Comparison of ENCODE assay signal across 31 cellular contexts in genomic region chr15:61318802-61319201, GRCh38.
"Had no signal": no experiment of that assay in that cellular context is flagged by ENCODE, and none has a peak within 500 bp of the region (broad histone marks: within the 10 kb centered on the region; RNA-seq: fewer than 3 reads in every experiment).

No MANE protein-coding gene starts in this region.

- H3K36me3 ChIP-seq: brain microvascular endothelial cell, esophagus muscularis mucosa, gastrocnemius medialis, heart right ventricle had no signal

- H3K9me3 ChIP-seq: esophagus muscularis mucosa, gastrocnemius medialis, heart right ventricle had no signal

- DNase-seq: activated CD4-positive, alpha-beta memory T cell treated with anti-CD3 and anti-CD28 coated beads for 36 hours; activated CD4-positive, alpha-beta T cell treated with anti-CD3 and anti-CD28 coated beads for 36 hours; activated CD4-positive, alpha-beta T cell treated with anti-CD3 and anti-CD28 coated beads, Interleukin-2, amount 10 ng/mL, durations not matched to agents 24 days and 14 days; activated CD4-positive, CD25-positive, alpha-beta regulatory T cell; activated CD4-positive, CD25-positive, alpha-beta regulatory T cell treated with anti-CD3 and anti-CD28 coated beads, Interleukin-2, amount 50 U/mL, for 72 hours; activated CD8-positive, alpha-beta memory T cell treated with anti-CD3 and anti-CD28 coated beads, Interleukin-2, amount 10 ng/mL, durations not matched to agents 7 days and 5 days; activated CD8-positive, alpha-beta memory T cell treated with anti-CD3 and anti-CD28 coated beads, Interleukin-2, amount 50 U/mL, for 4 hours; activated CD8-positive, alpha-beta T cell treated with anti-CD3 and anti-CD28 coated beads, Interleukin-2, amount 10 ng/mL, durations not matched to agents 7 days and 5 days; activated effector memory CD4-positive, alpha-beta T cell treated with anti-CD3 and anti-CD28 coated beads, Interleukin-2, amount 50 U/mL, for 16 hours; activated naive CD4-positive, alpha-beta T cell treated with anti-CD3 and anti-CD28 coated beads for 36 hours; activated naive CD8-positive, alpha-beta T cell treated with anti-CD3 and anti-CD28 coated beads for 36 hours; activated T-cell treated with anti-CD3 and anti-CD28 coated beads, Interleukin-2, amount 50 U/mL, for 1 hour; activated T-cell treated with anti-CD3 and anti-CD28 coated beads, Interleukin-2, amount 50 U/mL, for 48 hours; anterior cingulate cortex; brain microvascular endothelial cell; dorsolateral prefrontal cortex; effector memory CD4-positive, alpha-beta T cell; erythroblast; foreskin keratinocyte; gastrocnemius medialis; heart right ventricle; T-helper 2 cell had no signal

- H3K27me3 Mint-ChIP-seq: dendritic cell treated with granulocyte-macrophage colony-stimulating factor and Interleukin-4, amounts not matched to agents 40 ng/mL and 50 ng/mL, for 4 days had no signal

- FAIRE-seq: astrocyte, bronchial epithelial cell had no signal

- H3K36me3 Mint-ChIP-seq: activated CD4-positive, alpha-beta memory T cell treated with anti-CD3 and anti-CD28 coated beads for 36 hours; activated CD8-positive, alpha-beta memory T cell treated with anti-CD3 and anti-CD28 coated beads, Interleukin-2, amount 10 ng/mL, durations not matched to agents 7 days and 5 days; activated naive CD4-positive, alpha-beta T cell treated with anti-CD3 and anti-CD28 coated beads, Interleukin-2, amount 50 U/mL, for 24 hours; activated naive CD8-positive, alpha-beta T cell treated with anti-CD3 and anti-CD28 coated beads for 36 hours had no signal

- H3K4me3 ChIP-seq: coronary artery, dorsolateral prefrontal cortex, esophagus muscularis mucosa, gastrocnemius medialis, heart right ventricle had no signal

- H3K4me1 Mint-ChIP-seq: activated CD4-positive, alpha-beta T cell treated with anti-CD3 and anti-CD28 coated beads for 36 hours; activated CD4-positive, alpha-beta T cell treated with anti-CD3 and anti-CD28 coated beads, Interleukin-2, amount 10 ng/mL, durations not matched to agents 24 days and 14 days; activated CD8-positive, alpha-beta memory T cell treated with anti-CD3 and anti-CD28 coated beads, Interleukin-2, amount 10 ng/mL, durations not matched to agents 7 days and 5 days; activated naive CD4-positive, alpha-beta T cell treated with anti-CD3 and anti-CD28 coated beads, Interleukin-2, amount 50 U/mL, for 24 hours; activated naive CD8-positive, alpha-beta T cell treated with anti-CD3 and anti-CD28 coated beads for 36 hours; central memory CD8-positive, alpha-beta T cell had no signal

- H3K27ac ChIP-seq: brain microvascular endothelial cell, coronary artery, dorsolateral prefrontal cortex, esophagus muscularis mucosa, foreskin keratinocyte, gastrocnemius medialis, heart right ventricle had no signal

- H3K27ac Mint-ChIP-seq: activated CD4-positive, alpha-beta memory T cell treated with anti-CD3 and anti-CD28 coated beads for 36 hours; activated CD4-positive, alpha-beta T cell treated with anti-CD3 and anti-CD28 coated beads for 36 hours; activated CD4-positive, alpha-beta T cell treated with anti-CD3 and anti-CD28 coated beads, Interleukin-2, amount 10 ng/mL, durations not matched to agents 24 days and 14 days; activated CD8-positive, alpha-beta memory T cell treated with anti-CD3 and anti-CD28 coated beads, Interleukin-2, amount 10 ng/mL, durations not matched to agents 7 days and 5 days; activated CD8-positive, alpha-beta T cell treated with anti-CD3 and anti-CD28 coated beads, Interleukin-2, amount 10 ng/mL, durations not matched to agents 7 days and 5 days; activated naive CD4-positive, alpha-beta T cell treated with anti-CD3 and anti-CD28 coated beads for 36 hours; activated naive CD4-positive, alpha-beta T cell treated with anti-CD3 and anti-CD28 coated beads, Interleukin-2, amount 50 U/mL, for 24 hours; activated naive CD8-positive, alpha-beta T cell treated with anti-CD3 and anti-CD28 coated beads for 36 hours; activated T-helper 1 cell treated with anti-CD3 and anti-CD28 coated beads, Interleukin-12 subunit alpha, Interleukin-12 subunit beta, Interleukin-2, Interleukin-4 antibody, amounts not matched to agents 30 ng/mL and 10 ng/mL and 1 ng/mL, durations not matched to agents 14 hours and 24 hours and 36 hours; activated T-helper 2 cell treated with anti-CD3 and anti-CD28 coated beads, Interferon-gamma antibody, Interleukin-2, Interleukin-4, amounts not matched to agents 10 μg/mL and 5 μg/mL and 100 μg/mL, durations not matched to agents 14 hours and 24 hours and 36 hours; dendritic cell treated with granulocyte-macrophage colony-stimulating factor and Interleukin-4, amounts not matched to agents 40 ng/mL and 50 ng/mL, for 4 days had no signal

- ATAC-seq: activated CD4-positive, alpha-beta T cell treated with anti-CD3 and anti-CD28 coated beads for 36 hours; activated CD8-positive, alpha-beta memory T cell treated with anti-CD3 and anti-CD28 coated beads, Interleukin-2, amount 10 ng/mL, durations not matched to agents 7 days and 5 days; activated CD8-positive, alpha-beta T cell treated with anti-CD3 and anti-CD28 coated beads, Interleukin-2, amount 10 ng/mL, durations not matched to agents 7 days and 5 days; foreskin keratinocyte; heart right ventricle had no signal

- H3K4me1 ChIP-seq: esophagus muscularis mucosa, foreskin keratinocyte, gastrocnemius medialis, heart right ventricle had no signal

- H3K9me3 Mint-ChIP-seq: activated CD4-positive, alpha-beta memory T cell treated with anti-CD3 and anti-CD28 coated beads for 36 hours; activated T-helper 2 cell treated with anti-CD3 and anti-CD28 coated beads, Interferon-gamma antibody, Interleukin-2, Interleukin-4, amounts not matched to agents 10 μg/mL and 5 μg/mL and 100 μg/mL, durations not matched to agents 14 hours and 24 hours and 36 hours; central memory CD8-positive, alpha-beta T cell had no signal

- H3K27me3 ChIP-seq: brain microvascular endothelial cell, esophagus muscularis mucosa, foreskin keratinocyte had no signal

- H3K4me3 Mint-ChIP-seq: activated CD4-positive, alpha-beta memory T cell treated with anti-CD3 and anti-CD28 coated beads for 36 hours; activated CD4-positive, alpha-beta T cell treated with anti-CD3 and anti-CD28 coated beads for 36 hours; activated CD4-positive, alpha-beta T cell treated with anti-CD3 and anti-CD28 coated beads, Interleukin-2, amount 10 ng/mL, durations not matched to agents 24 days and 14 days; activated CD8-positive, alpha-beta memory T cell treated with anti-CD3 and anti-CD28 coated beads, Interleukin-2, amount 10 ng/mL, durations not matched to agents 7 days and 5 days; activated CD8-positive, alpha-beta T cell treated with anti-CD3 and anti-CD28 coated beads, Interleukin-2, amount 10 ng/mL, durations not matched to agents 7 days and 5 days; activated naive CD4-positive, alpha-beta T cell treated with anti-CD3 and anti-CD28 coated beads for 36 hours; activated naive CD4-positive, alpha-beta T cell treated with anti-CD3 and anti-CD28 coated beads, Interleukin-2, amount 50 U/mL, for 24 hours; activated naive CD8-positive, alpha-beta T cell treated with anti-CD3 and anti-CD28 coated beads for 36 hours; activated T-helper 1 cell treated with anti-CD3 and anti-CD28 coated beads, Interleukin-12 subunit alpha, Interleukin-12 subunit beta, Interleukin-2, Interleukin-4 antibody, amounts not matched to agents 30 ng/mL and 10 ng/mL and 1 ng/mL, durations not matched to agents 14 hours and 24 hours and 36 hours; central memory CD8-positive, alpha-beta T cell; dendritic cell treated with granulocyte-macrophage colony-stimulating factor and Interleukin-4, amounts not matched to agents 40 ng/mL and 50 ng/mL, for 4 days had no signal
